In the genomic region with DNA sequence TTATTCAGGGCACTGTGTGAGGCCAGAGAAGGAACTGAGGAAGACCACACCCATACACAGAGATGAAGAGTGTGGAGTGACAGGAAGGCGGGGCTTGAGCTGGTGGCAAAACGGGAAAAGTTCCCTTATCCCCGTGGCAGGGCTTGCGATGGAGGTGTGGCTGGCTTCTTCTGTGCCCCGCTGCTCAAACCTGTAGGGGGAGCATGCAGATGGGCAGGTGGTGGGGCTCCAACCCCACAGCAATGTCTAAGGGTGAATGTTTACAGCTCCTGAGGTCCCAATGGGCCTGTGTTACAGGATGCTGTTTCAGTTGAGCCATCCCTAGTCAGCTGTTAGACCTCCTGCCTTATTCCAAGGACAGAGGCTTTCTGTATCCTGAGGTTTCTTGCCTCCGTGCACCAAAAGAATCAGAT, we compare ENCODE assay signal across 10 cellular contexts.
DNase-seq lines count a peak whose midpoint lies in the region; ATAC-seq and TF ChIP-seq lines count a peak whose summit lies in the region.
"Had no signal": no experiment of that assay in that cellular context is flagged by ENCODE, and none has a peak within 500 bp of the region (broad histone marks: within the 10 kb centered on the region; RNA-seq: fewer than 3 reads in every experiment).

No MANE protein-coding gene starts in this region.

- no peaks in the 10 kb centered on the region for H3K36me3 Mint-ChIP-seq in MCF 10A (ENCODE audit: insufficient read depth, unreplicated experiment)
- H3K36me3 Mint-ChIP-seq in effector memory CD8-positive, alpha-beta T cell (ENCODE audit: insufficient read depth), result peaks cover 2% of the 10 kb centered on the region
- no peaks in the 10 kb centered on the region for H3K36me3 Mint-ChIP-seq in endothelial cell (ENCODE audit: low read depth, unreplicated experiment)

- no peaks in the 10 kb centered on the region for H3K27me3 Mint-ChIP-seq in MCF 10A (ENCODE audit: insufficient read depth, unreplicated experiment)
- H3K27me3 Mint-ChIP-seq in effector memory CD8-positive, alpha-beta T cell, result peaks cover 18 to 40% of the 10 kb centered on the region in 2 donors
- peaks cover 8% of the 10 kb centered on the region for H3K27me3 Mint-ChIP-seq in endothelial cell (ENCODE audit: unreplicated experiment)

- H4K20me1 ChIP-seq in mammary epithelial cell (ENCODE audit: insufficient read depth, low read length), result no peaks in the 10 kb centered on the region

- H2AFZ ChIP-seq in mammary epithelial cell (ENCODE audit: low read depth, low read length), result no peak overlapping the region

- H3K4me3 Mint-ChIP-seq in MCF 10A (ENCODE audit: unreplicated experiment) (peak overlapping the region; percentile 65), endothelial cell (ENCODE audit: unreplicated experiment) (no peak overlapping the region)
- no peak overlapping the region for H3K4me3 Mint-ChIP-seq in effector memory CD8-positive, alpha-beta T cell

- peaks cover 20% of the 10 kb centered on the region for H3K4me1 ChIP-seq in mammary epithelial cell (ENCODE audit: insufficient read depth, low read length)

- no peak overlapping the region for H3K4me3 ChIP-seq in mammary epithelial cell (replicated peaks in 1 of 3; ENCODE audit: insufficient read depth in 1 of 3, low read depth in 2 of 3, low read length in 3 of 3)
- no peak overlapping the region for H3K4me3 ChIP-seq in WERI-Rb-1 (ENCODE audit: low read depth, low read length)
- H3K4me3 ChIP-seq: adrenal gland had no signal

- BruUV-seq in MCF 10A (replicated peaks; lab: Mats Ljungman, UMichigan), result TSS peak; percentile 79
- no TSS peak for BruUV-seq in mammary epithelial cell (replicated peaks; lab: Mats Ljungman, UMichigan)

- TF ChIP-seq CTCF in MCF 10A (IDR thresholded peaks at IDR 0.05; ENCODE audit: unreplicated experiment) (no peak), mammary epithelial cell (conservative IDR thresholded peaks at IDR 0.05 in 1 of 2, IDR thresholded peaks at IDR 0.05 in 1 of 2; ENCODE audit: extremely low read depth in 1 of 2, insufficient read depth in 1 of 2, low read depth in 1 of 2, low read length in 2 of 2) (no peak), WERI-Rb-1 (IDR thresholded peaks at IDR 0.05; ENCODE audit: low read depth, low read length) (peak; percentile 57), endothelial cell (IDR thresholded peaks at IDR 0.05; ENCODE audit: unreplicated experiment) (no peak)

- DNase-seq in MCF 10A (ENCODE audit: unreplicated experiment) (no peak), mammary epithelial cell (no peak), WERI-Rb-1 (no peak), left lobe of liver (ENCODE audit: low spot score) (no peak), substantia nigra (lab: John Stamatoyannopoulos, UW) (no peak), endothelial cell (ENCODE audit: low spot score) (no peak)
- DNase-seq in effector memory CD8-positive, alpha-beta T cell, result no peak
- DNase-seq: activated CD4-positive, alpha-beta T cell treated with anti-CD3 and anti-CD28 coated beads, Interleukin-2, amount 50 U/mL, for 1 hour had no signal

- no peaks in the 10 kb centered on the region for H3K36me3 ChIP-seq in mammary epithelial cell (ENCODE audit: insufficient read depth, low read length)
- no peaks in the 10 kb centered on the region for H3K36me3 ChIP-seq in WERI-Rb-1
- H3K36me3 ChIP-seq: adrenal gland had no signal

- peak; percentile 16 for ATAC-seq in left lobe of liver
- no peak for ATAC-seq in effector memory CD8-positive, alpha-beta T cell (replicated peaks)
- no peak for ATAC-seq in HG02981 (IDR thresholded peaks at IDR 0.05; ENCODE audit: unreplicated experiment)

- H3K79me2 ChIP-seq in mammary epithelial cell (ENCODE audit: insufficient read depth, low read length), result no peaks in the 10 kb centered on the region

- H3K4me1 Mint-ChIP-seq in MCF 10A (ENCODE audit: insufficient read depth, unreplicated experiment) (peaks cover 42% of the 10 kb centered on the region), endothelial cell (ENCODE audit: unreplicated experiment) (peaks cover 34% of the 10 kb centered on the region)
- peaks cover 0 to 3% of the 10 kb centered on the region in 2 donors for H3K4me1 Mint-ChIP-seq in effector memory CD8-positive, alpha-beta T cell (ENCODE audit: low read depth in 2 of 2)

- no peak overlapping the region for H3K27ac ChIP-seq in mammary epithelial cell (ENCODE audit: insufficient read depth, low read depth, low read length)
- no peak overlapping the region for H3K27ac ChIP-seq in WERI-Rb-1
- no peak overlapping the region for H3K27ac ChIP-seq in substantia nigra (ENCODE audit: low read depth, low read length, poor library complexity, severe bottlenecking)

- H3K9me3 Mint-ChIP-seq in MCF 10A (ENCODE audit: unreplicated experiment) (no peaks in the 10 kb centered on the region), endothelial cell (ENCODE audit: unreplicated experiment) (no peaks in the 10 kb centered on the region)
- H3K9me3 Mint-ChIP-seq in effector memory CD8-positive, alpha-beta T cell, result no peaks in the 10 kb centered on the region

- peaks cover 6% of the 10 kb centered on the region for H3K9me3 ChIP-seq in mammary epithelial cell (replicated peaks; ENCODE audit: insufficient read depth, low read length)
- peaks cover 13% of the 10 kb centered on the region for H3K9me3 ChIP-seq in WERI-Rb-1 (ENCODE audit: severe bottlenecking)
- H3K9me3 ChIP-seq: adrenal gland had no signal

- 80% methylated on average over 5 of the region's 6 CpGs for WGBS in mammary epithelial cell (ENCODE audit: low coverage, missing lambda C conversion rate)

- POLR2A ChIA-PET in MCF 10A (lab: Yijun Ruan, JAX), result interaction anchor here (0.6 to 3.0 kb wide), 26 partner anchors 8 to 568 kb away, joined by 3 to 22 read pairs (median 5); no protein-coding TSS in a partner anchor

- no peak overlapping the region for H3K4me2 ChIP-seq in mammary epithelial cell (ENCODE audit: insufficient read depth, low read depth, low read length)

- CTCF ChIA-PET in MCF 10A (lab: Yijun Ruan, JAX) (interaction anchor here (0.5 to 1.7 kb wide), 4 partner anchors 17 to 112 kb away, joined by 3 to 6 read pairs (median 4); no protein-coding TSS in a partner anchor), mammary epithelial cell (lab: Charles Lee; ENCODE audit: low non-redundant PET) (no interaction called here)

- intact Hi-C loops in MCF 10A (cut with micrococcal nuclease) (loop anchor here (2.0 kb wide), 1 partner anchor 18 kb away; no protein-coding TSS in a partner anchor), mammary epithelial cell (cut with micrococcal nuclease) (no loop called here)

- H3K27me3 ChIP-seq in mammary epithelial cell (ENCODE audit: insufficient read depth, low read length) (no peaks in the 10 kb centered on the region), WERI-Rb-1 (ENCODE audit: insufficient read depth, low read depth, severe bottlenecking) (no peaks in the 10 kb centered on the region)
- H3K27me3 ChIP-seq: adrenal gland had no signal

- H3K27ac Mint-ChIP-seq in MCF 10A (ENCODE audit: low read depth, unreplicated experiment), result peak overlapping the region; percentile 97
- no peak overlapping the region for H3K27ac Mint-ChIP-seq in effector memory CD8-positive, alpha-beta T cell
- no peak overlapping the region for H3K27ac Mint-ChIP-seq in endothelial cell (ENCODE audit: unreplicated experiment)

- in situ Hi-C loops in mammary epithelial cell (cut with MboI; ENCODE audit: low sequenced_read_pairs in 2 of 2), result loop anchor here (10.0 to 25.0 kb wide), 2 partner anchors 550 to 918 kb away; no protein-coding TSS in a partner anchor

- H3K9ac ChIP-seq in mammary epithelial cell (ENCODE audit: insufficient read depth, low read length), result no peak overlapping the region

- dilution Hi-C loops in mammary epithelial cell (cut with HindIII; ENCODE audit: low sequenced_read_pairs), result no loop called here
